In the genomic region with DNA sequence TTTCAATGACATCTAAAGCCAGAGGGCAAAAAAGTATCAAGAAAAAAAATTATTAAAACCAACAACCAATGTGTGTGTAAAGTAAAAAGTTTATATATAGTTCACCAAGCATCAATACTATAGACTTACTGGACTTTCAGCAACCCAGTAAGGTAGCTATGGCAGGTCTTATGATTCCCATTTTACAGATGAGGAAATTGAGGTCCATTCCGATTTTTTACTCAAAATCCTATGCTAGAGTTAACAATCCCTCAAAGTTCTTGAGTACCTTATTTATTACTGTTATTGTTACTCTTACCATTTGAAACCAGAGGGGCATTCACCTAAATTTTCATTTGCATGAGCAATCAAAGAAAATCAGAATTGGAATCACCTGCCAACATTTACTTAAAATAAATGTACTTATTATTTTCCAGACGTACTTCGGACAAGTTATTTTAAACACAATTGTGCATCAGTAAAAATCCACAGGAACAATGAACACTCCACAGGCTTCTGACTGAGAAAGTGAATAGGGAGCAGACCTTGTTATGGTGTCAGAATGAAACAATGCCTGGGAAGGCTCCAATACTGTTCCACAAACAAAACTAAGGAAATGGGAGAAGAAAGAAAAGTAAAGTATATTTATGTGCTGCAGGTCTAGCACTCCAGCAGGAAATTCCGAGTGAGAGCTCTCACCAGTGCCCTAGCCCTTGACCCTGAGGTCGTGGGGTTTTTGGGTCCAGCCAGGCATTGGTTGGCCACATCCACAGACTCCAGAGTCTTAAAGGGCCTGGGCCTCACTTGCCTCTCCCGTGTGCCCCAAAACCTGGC, we compare ENCODE assay signal across 16 cellular contexts.
DNase-seq lines count a peak whose midpoint lies in the region; ATAC-seq, FAIRE-seq and TF ChIP-seq lines count a peak whose summit lies in the region.
"Had no signal": no experiment of that assay in that cellular context is flagged by ENCODE, and none has a peak within 500 bp of the region (broad histone marks: within the 10 kb centered on the region; RNA-seq: fewer than 3 reads in every experiment).

No MANE protein-coding gene starts in this region.

- H3K4me1 ChIP-seq in GM23338 (ENCODE audit: insufficient read depth) = no peaks in the 10 kb centered on the region
- peaks cover 3 to 6% of the 10 kb centered on the region in 2 experiments for H3K4me1 ChIP-seq in trophoblast cell (ENCODE audit: control insufficient read depth in 1 of 2, insufficient read depth in 2 of 2, low read length in 2 of 2)
- peaks cover 10% of the 10 kb centered on the region for H3K4me1 ChIP-seq in prostate gland (replicated peaks)

- peak overlapping the region; percentile 83; the same call in 1 of the 2 replicates for H2AFZ ChIP-seq in GM23338
- no peak overlapping the region for H2AFZ ChIP-seq in trophoblast cell (ENCODE audit: insufficient read depth, low read length, poor library complexity)

- peak overlapping the region; percentile 46 for H3K14ac ChIP-seq in trophoblast cell (ENCODE audit: low read length)

- no peaks in the 10 kb centered on the region for H3K9me3 ChIP-seq in trophoblast cell (ENCODE audit: insufficient read depth, low read depth, low read length)
- no peaks in the 10 kb centered on the region for H3K9me3 ChIP-seq in prostate gland

- H3K4ac ChIP-seq in trophoblast cell (ENCODE audit: low read depth, low read length) = peak overlapping the region; percentile 7

- peak overlapping the region; percentile 50 for H2BK12ac ChIP-seq in trophoblast cell (ENCODE audit: low read length)

- H3K79me1 ChIP-seq in trophoblast cell (ENCODE audit: low read length) = peaks cover 17% of the 10 kb centered on the region

- WGBS in trophoblast cell (ENCODE audit: extremely low coverage, insufficient coverage, insufficient read length) = no CpG with 5 or more reads among the region's 6 CpGs
- WGBS in prostate gland = 62% methylated on average over 6 of the region's 6 CpGs

- CTCF ChIA-PET in Calu3 (lab: Charles Lee) = interaction anchor here (0.6 to 1.0 kb wide), 3 partner anchors 11 to 157 kb away, joined by 3 to 6 read pairs (median 3); no protein-coding TSS in a partner anchor

- H3K4me3 Mint-ChIP-seq in Calu3 (ENCODE audit: low read depth, unreplicated experiment) = no peak overlapping the region
- H3K4me3 Mint-ChIP-seq in GM23338 = no peak overlapping the region
- no peak overlapping the region for H3K4me3 Mint-ChIP-seq in activated T-helper 2 cell treated with anti-CD3 and anti-CD28 coated beads, Interferon-gamma antibody, Interleukin-2, Interleukin-4, amounts not matched to agents 10 μg/mL and 5 μg/mL and 100 μg/mL, durations not matched to agents 14 hours and 24 hours and 36 hours (ENCODE audit: low read depth)
- H3K4me3 Mint-ChIP-seq: CD4-positive, alpha-beta T cell; H9 had no signal

- no peaks in the 10 kb centered on the region for H4K20me1 ChIP-seq in GM23338 (replicated peaks; ENCODE audit: insufficient read depth)

- DNase-seq in Calu3 (no peak), GM23338 (ENCODE audit: low spot score) (no peak), trophoblast cell (no peak), prostate gland (ENCODE audit: low spot score) (no peak)
- no peak for DNase-seq in activated T-helper 2 cell treated with anti-CD3 and anti-CD28 coated beads, Interferon-gamma antibody, Interleukin-2, Interleukin-4, amounts not matched to agents 10 μg/mL and 5 μg/mL and 100 μg/mL, durations not matched to agents 14 hours and 24 hours and 36 hours (ENCODE audit: low spot score)
- DNase-seq: ACHN; CD4-positive, alpha-beta T cell; H9; Kasumi-1; NCI-H1930; NCI-H510A; NCI-H82; SHP77 treated with DMSO at 0.1 percent for 48 hours had no signal

- H3K4me2 ChIP-seq in GM23338 (no peak overlapping the region), trophoblast cell (ENCODE audit: low read length) (no peak overlapping the region)

- no peaks in the 10 kb centered on the region for H3K27me3 ChIP-seq in GM23338 (ENCODE audit: insufficient read depth)
- no peaks in the 10 kb centered on the region for H3K27me3 ChIP-seq in trophoblast cell (ENCODE audit: insufficient read depth, low read length)
- no peaks in the 10 kb centered on the region for H3K27me3 ChIP-seq in prostate gland (replicated peaks; ENCODE audit: insufficient read depth)

- no peak for ATAC-seq in GM23338
- no peak for ATAC-seq in HG03457 (IDR thresholded peaks at IDR 0.05; ENCODE audit: unreplicated experiment)
- ATAC-seq: Panc1 had no signal

- no peak for TF ChIP-seq CTCF in Calu3 (IDR thresholded peaks at IDR 0.05; ENCODE audit: unreplicated experiment)
- no peak for TF ChIP-seq CTCF in GM23338 (conservative IDR thresholded peaks at IDR 0.05; ENCODE audit: low read depth in 2 of 2)
- no peak for TF ChIP-seq CTCF in prostate gland (IDR thresholded peaks at IDR 0.05)

- H3K4me1 Mint-ChIP-seq in Calu3 (ENCODE audit: low read depth, unreplicated experiment) (peaks cover 46% of the 10 kb centered on the region), GM23338 (peaks cover 8% of the 10 kb centered on the region)
- H3K4me1 Mint-ChIP-seq in activated T-helper 2 cell treated with anti-CD3 and anti-CD28 coated beads, Interferon-gamma antibody, Interleukin-2, Interleukin-4, amounts not matched to agents 10 μg/mL and 5 μg/mL and 100 μg/mL, durations not matched to agents 14 hours and 24 hours and 36 hours (ENCODE audit: low read depth) = peaks cover 19% of the 10 kb centered on the region

- no peaks in the 10 kb centered on the region for H3K79me2 ChIP-seq in GM23338 (replicated peaks; ENCODE audit: insufficient read depth)
- no peaks in the 10 kb centered on the region for H3K79me2 ChIP-seq in trophoblast cell (ENCODE audit: control insufficient read depth, insufficient read depth, low read length, poor library complexity)

- H3K9ac ChIP-seq in trophoblast cell (ENCODE audit: low read length) = no peak overlapping the region

- no peak overlapping the region for H3K18ac ChIP-seq in trophoblast cell (ENCODE audit: low read length)

- no peak overlapping the region for H3K27ac ChIP-seq in GM23338 (ENCODE audit: low read depth)
- H3K27ac ChIP-seq in trophoblast cell (ENCODE audit: low read depth, low read length) = peak overlapping the region; percentile 42
- H3K27ac ChIP-seq in prostate gland = no peak overlapping the region

- H2AK5ac ChIP-seq in trophoblast cell (ENCODE audit: low read length) = peak overlapping the region; percentile 3

- H3K9me3 Mint-ChIP-seq in Calu3 (ENCODE audit: low read depth, unreplicated experiment) = peaks cover 4% of the 10 kb centered on the region
- no peaks in the 10 kb centered on the region for H3K9me3 Mint-ChIP-seq in GM23338
- H3K9me3 Mint-ChIP-seq in activated T-helper 2 cell treated with anti-CD3 and anti-CD28 coated beads, Interferon-gamma antibody, Interleukin-2, Interleukin-4, amounts not matched to agents 10 μg/mL and 5 μg/mL and 100 μg/mL, durations not matched to agents 14 hours and 24 hours and 36 hours = no peaks in the 10 kb centered on the region
- H3K9me3 Mint-ChIP-seq: CD4-positive, alpha-beta T cell; H9 had no signal

- peak overlapping the region; percentile 88 for H2BK120ac ChIP-seq in trophoblast cell (ENCODE audit: insufficient read depth, low read length, poor library complexity)

- intact Hi-C loops in Calu3 (cut with micrococcal nuclease; ENCODE audit: unreplicated experiment) = no loop called here
- intact Hi-C loops in activated T-helper 2 cell treated with anti-CD3 and anti-CD28 coated beads, Interferon-gamma antibody, Interleukin-2, Interleukin-4, amounts not matched to agents 10 μg/mL and 5 μg/mL and 100 μg/mL, durations not matched to agents 14 hours and 24 hours and 36 hours (cut with micrococcal nuclease) = no loop called here
- intact Hi-C loops in prostate gland (cut with DNase I) = no loop called here

- H3K36me3 Mint-ChIP-seq in Calu3 (ENCODE audit: insufficient read depth, unreplicated experiment) (peaks cover 2% of the 10 kb centered on the region), GM23338 (ENCODE audit: low read depth) (no peaks in the 10 kb centered on the region)
- no peaks in the 10 kb centered on the region for H3K36me3 Mint-ChIP-seq in activated T-helper 2 cell treated with anti-CD3 and anti-CD28 coated beads, Interferon-gamma antibody, Interleukin-2, Interleukin-4, amounts not matched to agents 10 μg/mL and 5 μg/mL and 100 μg/mL, durations not matched to agents 14 hours and 24 hours and 36 hours (ENCODE audit: low read depth)

- no peak overlapping the region for H3K23ac ChIP-seq in trophoblast cell (ENCODE audit: low read length)

- peak overlapping the region; percentile 66 for H4K8ac ChIP-seq in trophoblast cell (ENCODE audit: low read depth, low read length)

- no peaks in the 10 kb centered on the region for H3F3A ChIP-seq in GM23338 (replicated peaks; ENCODE audit: low read depth)

- peaks cover 7% of the 10 kb centered on the region; the same call in 1 of the 2 replicates for H3K9me2 ChIP-seq in GM23338 (ENCODE audit: insufficient read depth)

- H3K4me3 ChIP-seq in GM23338 = no peak overlapping the region
- no peak overlapping the region for H3K4me3 ChIP-seq in trophoblast cell (ENCODE audit: low read depth, low read length)
- no peak overlapping the region for H3K4me3 ChIP-seq in prostate gland

- peak overlapping the region; percentile 54 for H2BK5ac ChIP-seq in trophoblast cell (ENCODE audit: low read depth, low read length, poor library complexity)

- H4K91ac ChIP-seq in trophoblast cell (ENCODE audit: low read depth, low read length) = peak overlapping the region; percentile 95

- peak overlapping the region; percentile 64 for H3K27ac Mint-ChIP-seq in Calu3 (ENCODE audit: unreplicated experiment)
- no peak overlapping the region for H3K27ac Mint-ChIP-seq in GM23338
- H3K27ac Mint-ChIP-seq in activated T-helper 2 cell treated with anti-CD3 and anti-CD28 coated beads, Interferon-gamma antibody, Interleukin-2, Interleukin-4, amounts not matched to agents 10 μg/mL and 5 μg/mL and 100 μg/mL, durations not matched to agents 14 hours and 24 hours and 36 hours = no peak overlapping the region
- H3K27ac Mint-ChIP-seq: CD4-positive, alpha-beta T cell; H9 had no signal

- H3K27me3 Mint-ChIP-seq in Calu3 (ENCODE audit: unreplicated experiment) = no peaks in the 10 kb centered on the region
- H3K27me3 Mint-ChIP-seq in GM23338 (ENCODE audit: insufficient read depth, low read depth, poor library complexity) = peaks cover 5% of the 10 kb centered on the region
- peaks cover 22% of the 10 kb centered on the region for H3K27me3 Mint-ChIP-seq in activated T-helper 2 cell treated with anti-CD3 and anti-CD28 coated beads, Interferon-gamma antibody, Interleukin-2, Interleukin-4, amounts not matched to agents 10 μg/mL and 5 μg/mL and 100 μg/mL, durations not matched to agents 14 hours and 24 hours and 36 hours (ENCODE audit: low read depth)
- H3K27me3 Mint-ChIP-seq: CD4-positive, alpha-beta T cell had no signal

- peak; percentile 59 for FAIRE-seq in endometrium (lab: Jason Lieb, UNC)

- no peak for TF ChIP-seq POLR2A in prostate gland (IDR thresholded peaks at IDR 0.05)

- no TSS peak for BruUV-seq in Calu3 (replicated peaks; lab: Mats Ljungman, UMichigan)

- H3K36me3 ChIP-seq in GM23338 (ENCODE audit: insufficient read depth) (no peaks in the 10 kb centered on the region), trophoblast cell (ENCODE audit: control insufficient read depth in 1 of 2, insufficient read depth in 2 of 2, low read length in 2 of 2) (no peaks in the 10 kb centered on the region), prostate gland (no peaks in the 10 kb centered on the region)

- no peak overlapping the region for H4K12ac ChIP-seq in trophoblast cell (ENCODE audit: low read depth, low read length)

TF ChIP-seq in GM23338, 12 proteins besides CTCF, POLR2A, EP300 and RAD21 (continues in another document):
- TF ChIP-seq ZNF331 (CRISPR knock-in tag; IDR thresholded peaks at IDR 0.05; ENCODE audit: low read depth) = no peak
